Comparison of ENCODE assay signal across 1 cellular context in the genomic region with DNA sequence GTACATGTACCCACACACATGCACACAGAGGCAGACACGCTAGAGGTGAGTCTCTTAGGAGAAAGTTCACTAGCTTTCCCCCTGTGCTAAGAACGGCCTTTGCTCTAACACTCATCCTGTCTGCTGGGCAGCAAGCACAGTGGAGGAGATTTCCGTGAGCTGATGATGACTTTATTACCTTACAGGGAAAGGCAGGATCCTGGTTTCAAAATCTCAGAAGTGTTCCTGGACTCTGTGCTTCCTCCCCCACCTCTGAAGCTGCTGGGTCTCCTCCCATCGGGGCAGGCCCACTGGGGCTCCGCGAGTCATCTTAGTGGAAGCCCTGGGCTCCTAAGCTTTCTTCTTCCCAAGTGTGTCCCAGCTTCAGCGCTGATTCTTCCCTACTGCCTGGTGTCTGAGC.
A peak's percentile ranks its signal among the peaks of the same experiment; 100 is the strongest.
TF ChIP-seq lines count a peak whose summit lies in the region.

No MANE protein-coding gene starts in this region.

TF ChIP-seq in HepG2, 621 proteins besides CTCF, POLR2A, EP300 and RAD21:
- no peak for TF ChIP-seq SMAD3 (CRISPR knock-in tag; IDR thresholded peaks at IDR 0.05)
- no peak for TF ChIP-seq ZNF460 (CRISPR knock-in tag; IDR thresholded peaks at IDR 0.05; ENCODE audit: borderline replicate concordance)
- TF ChIP-seq MTA1 (CRISPR knock-in tag; IDR thresholded peaks at IDR 0.05; ENCODE audit: borderline replicate concordance) = peak; percentile 65; the same call in 1 of the 2 replicates
- peak; percentile 24 for TF ChIP-seq HNF4A (CRISPR knock-in tag; IDR thresholded peaks at IDR 0.05)
- peak; percentile 9; the same call in 1 of the 2 replicates for TF ChIP-seq SALL1 (CRISPR knock-in tag; IDR thresholded peaks at IDR 0.05)
- TF ChIP-seq ZNF589 (CRISPR knock-in tag; conservative IDR thresholded peaks at IDR 0.05) = no peak
- TF ChIP-seq, protein P1, sequence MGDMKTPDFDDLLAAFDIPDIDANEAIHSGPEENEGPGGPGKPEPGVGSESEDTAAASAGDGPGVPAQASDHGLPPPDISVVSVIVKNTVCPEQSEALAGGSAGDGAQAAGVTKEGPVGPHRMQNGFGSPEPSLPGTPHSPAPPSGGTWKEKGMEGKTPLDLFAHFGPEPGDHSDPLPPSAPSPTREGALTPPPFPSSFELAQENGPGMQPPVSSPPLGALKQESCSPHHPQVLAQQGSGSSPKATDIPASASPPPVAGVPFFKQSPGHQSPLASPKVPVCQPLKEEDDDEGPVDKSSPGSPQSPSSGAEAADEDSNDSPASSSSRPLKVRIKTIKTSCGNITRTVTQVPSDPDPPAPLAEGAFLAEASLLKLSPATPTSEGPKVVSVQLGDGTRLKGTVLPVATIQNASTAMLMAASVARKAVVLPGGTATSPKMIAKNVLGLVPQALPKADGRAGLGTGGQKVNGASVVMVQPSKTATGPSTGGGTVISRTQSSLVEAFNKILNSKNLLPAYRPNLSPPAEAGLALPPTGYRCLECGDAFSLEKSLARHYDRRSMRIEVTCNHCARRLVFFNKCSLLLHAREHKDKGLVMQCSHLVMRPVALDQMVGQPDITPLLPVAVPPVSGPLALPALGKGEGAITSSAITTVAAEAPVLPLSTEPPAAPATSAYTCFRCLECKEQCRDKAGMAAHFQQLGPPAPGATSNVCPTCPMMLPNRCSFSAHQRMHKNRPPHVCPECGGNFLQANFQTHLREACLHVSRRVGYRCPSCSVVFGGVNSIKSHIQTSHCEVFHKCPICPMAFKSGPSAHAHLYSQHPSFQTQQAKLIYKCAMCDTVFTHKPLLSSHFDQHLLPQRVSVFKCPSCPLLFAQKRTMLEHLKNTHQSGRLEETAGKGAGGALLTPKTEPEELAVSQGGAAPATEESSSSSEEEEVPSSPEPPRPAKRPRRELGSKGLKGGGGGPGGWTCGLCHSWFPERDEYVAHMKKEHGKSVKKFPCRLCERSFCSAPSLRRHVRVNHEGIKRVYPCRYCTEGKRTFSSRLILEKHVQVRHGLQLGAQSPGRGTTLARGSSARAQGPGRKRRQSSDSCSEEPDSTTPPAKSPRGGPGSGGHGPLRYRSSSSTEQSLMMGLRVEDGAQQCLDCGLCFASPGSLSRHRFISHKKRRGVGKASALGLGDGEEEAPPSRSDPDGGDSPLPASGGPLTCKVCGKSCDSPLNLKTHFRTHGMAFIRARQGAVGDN (CRISPR knock-in tag; IDR thresholded peaks at IDR 0.05) = peak; percentile 31
- TF ChIP-seq, protein P2, sequence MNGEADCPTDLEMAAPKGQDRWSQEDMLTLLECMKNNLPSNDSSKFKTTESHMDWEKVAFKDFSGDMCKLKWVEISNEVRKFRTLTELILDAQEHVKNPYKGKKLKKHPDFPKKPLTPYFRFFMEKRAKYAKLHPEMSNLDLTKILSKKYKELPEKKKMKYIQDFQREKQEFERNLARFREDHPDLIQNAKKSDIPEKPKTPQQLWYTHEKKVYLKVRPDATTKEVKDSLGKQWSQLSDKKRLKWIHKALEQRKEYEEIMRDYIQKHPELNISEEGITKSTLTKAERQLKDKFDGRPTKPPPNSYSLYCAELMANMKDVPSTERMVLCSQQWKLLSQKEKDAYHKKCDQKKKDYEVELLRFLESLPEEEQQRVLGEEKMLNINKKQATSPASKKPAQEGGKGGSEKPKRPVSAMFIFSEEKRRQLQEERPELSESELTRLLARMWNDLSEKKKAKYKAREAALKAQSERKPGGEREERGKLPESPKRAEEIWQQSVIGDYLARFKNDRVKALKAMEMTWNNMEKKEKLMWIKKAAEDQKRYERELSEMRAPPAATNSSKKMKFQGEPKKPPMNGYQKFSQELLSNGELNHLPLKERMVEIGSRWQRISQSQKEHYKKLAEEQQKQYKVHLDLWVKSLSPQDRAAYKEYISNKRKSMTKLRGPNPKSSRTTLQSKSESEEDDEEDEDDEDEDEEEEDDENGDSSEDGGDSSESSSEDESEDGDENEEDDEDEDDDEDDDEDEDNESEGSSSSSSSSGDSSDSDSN (CRISPR knock-in tag; IDR thresholded peaks at IDR 0.05) = no peak
- no peak for TF ChIP-seq IKZF1 (IDR thresholded peaks at IDR 0.05)
